In the genomic region with DNA sequence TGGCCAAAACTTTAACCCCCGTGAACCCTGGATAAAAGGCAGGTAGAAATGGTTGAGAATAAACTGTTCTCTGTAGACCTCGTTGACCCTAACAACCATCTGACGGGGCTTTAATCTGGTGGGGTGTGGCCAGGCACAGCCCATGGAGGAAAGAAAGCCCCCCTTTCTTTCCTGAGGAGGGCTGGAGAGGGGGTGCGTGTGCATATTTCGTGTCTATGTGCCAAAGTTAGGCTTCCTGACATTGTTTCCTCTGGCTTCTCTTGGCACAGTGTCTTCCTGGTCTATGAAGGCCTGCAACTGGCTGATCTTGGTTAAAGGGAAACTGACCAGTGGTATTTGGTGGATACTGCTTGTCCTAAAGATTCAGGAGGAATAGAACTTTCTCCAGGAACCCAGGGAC, we compare ENCODE assay signal across 16 cellular contexts.
DNase-seq lines count a peak whose midpoint lies in the region; TF ChIP-seq lines count a peak whose summit lies in the region.
"Had no signal": no experiment of that assay in that cellular context is flagged by ENCODE, and none has a peak within 500 bp of the region (broad histone marks: within the 10 kb centered on the region; RNA-seq: fewer than 3 reads in every experiment).

No MANE protein-coding gene starts in this region.

- TF ChIP-seq EP300 in transverse colon (IDR thresholded peaks at IDR 0.05; ENCODE audit: low read depth), result no peak

- no peaks in the 10 kb centered on the region for H3K27me3 ChIP-seq in adipocyte (replicated peaks; ENCODE audit: control insufficient read depth, insufficient read depth, low read length)
- no peaks in the 10 kb centered on the region for H3K27me3 ChIP-seq in transverse colon

- H3K9me3 Mint-ChIP-seq in glutamatergic neuron (ENCODE audit: unreplicated experiment) (peaks cover 13% of the 10 kb centered on the region), nephron (no peaks in the 10 kb centered on the region)
- H3K9me3 Mint-ChIP-seq: WTC11 had no signal

- H3K4me1 ChIP-seq in adipocyte (ENCODE audit: control insufficient read depth, insufficient read depth, low read length) (peaks cover 41% of the 10 kb centered on the region), transverse colon (peaks cover 12 to 24% (median 14%) of the 10 kb centered on the region in 4 donors)
- H3K4me1 ChIP-seq: HAP-1 had no signal

- H3K9me3 ChIP-seq in adipocyte (ENCODE audit: control insufficient read depth, low read length) (no peaks in the 10 kb centered on the region), transverse colon (no peaks in the 10 kb centered on the region)
- H3K9me3 ChIP-seq: HAP-1 had no signal

- H3K27ac ChIP-seq in transverse colon, result peak overlapping the region; percentile 6 to 56 (median 32)

- H3K27me3 Mint-ChIP-seq in glutamatergic neuron (ENCODE audit: unreplicated experiment) (peaks cover 5% of the 10 kb centered on the region), nephron (ENCODE audit: low read depth) (peaks cover 3% of the 10 kb centered on the region)

- DNase-seq in adipocyte (ENCODE audit: low read depth) (no peak), glutamatergic neuron (no peak), transverse colon (no peak), NCI-H2029 (lab: John Stamatoyannopoulos, UW) (no peak), NCI-H526 (lab: John Stamatoyannopoulos, UW) (no peak), SIG-M5 (lab: John Stamatoyannopoulos, UW) (no peak), NCI-H345 treated with DMSO at 0.1 percent for 48 hours (lab: John Stamatoyannopoulos, UW; ENCODE audit: unreplicated experiment) (no peak)
- DNase-seq: activated CD8-positive, alpha-beta memory T cell treated with anti-CD3 and anti-CD28 coated beads, Interleukin-2, amount 10 ng/mL, durations not matched to agents 7 days and 5 days; activated naive CD4-positive, alpha-beta T cell; DMS53; left colon; NCI-H1436 had no signal

- H3K4me3 ChIP-seq in adipocyte (ENCODE audit: low read length) (no peak overlapping the region), transverse colon (no peak overlapping the region)
- H3K4me3 ChIP-seq: HAP-1, K562 had no signal

- H3K27ac Mint-ChIP-seq in glutamatergic neuron (ENCODE audit: unreplicated experiment) (peak overlapping the region; percentile 85), nephron (peak overlapping the region; percentile 68 to 85 (median 78))
- H3K27ac Mint-ChIP-seq: activated CD8-positive, alpha-beta memory T cell treated with anti-CD3 and anti-CD28 coated beads, Interleukin-2, amount 10 ng/mL, durations not matched to agents 7 days and 5 days; WTC11 had no signal

- in situ Hi-C loops in transverse colon (cut with MboI; ENCODE audit: low pct_ligation_motif_present in 1 of 4, low pct_unique_long_range_greater_than_20kb in 1 of 4, low sequenced_read_pairs in 3 of 4), result no loop called here

- intact Hi-C loops in transverse colon (cut with DNase I; ENCODE audit: low total_unique reads), result no loop called here

- peak overlapping the region; percentile 67 for H3K4me3 Mint-ChIP-seq in glutamatergic neuron (ENCODE audit: unreplicated experiment)
- no peak overlapping the region for H3K4me3 Mint-ChIP-seq in nephron
- H3K4me3 Mint-ChIP-seq: activated CD8-positive, alpha-beta memory T cell treated with anti-CD3 and anti-CD28 coated beads, Interleukin-2, amount 10 ng/mL, durations not matched to agents 7 days and 5 days; WTC11 had no signal

- peak overlapping the region; percentile 61 for H3K9ac ChIP-seq in adipocyte (ENCODE audit: low read length)

- peaks cover 54% of the 10 kb centered on the region for H3K4me1 Mint-ChIP-seq in glutamatergic neuron (ENCODE audit: low read depth, unreplicated experiment)
- peaks cover 70% of the 10 kb centered on the region for H3K4me1 Mint-ChIP-seq in nephron

- H3K36me3 ChIP-seq in adipocyte (ENCODE audit: control insufficient read depth, insufficient read depth, low read length, severe bottlenecking) (no peaks in the 10 kb centered on the region), transverse colon (no peaks in the 10 kb centered on the region)
- H3K36me3 ChIP-seq: HAP-1 had no signal

- TF ChIP-seq CTCF in glutamatergic neuron (IDR thresholded peaks at IDR 0.05; ENCODE audit: partially characterized antibody, unreplicated experiment), result no peak
- TF ChIP-seq CTCF in nephron (IDR thresholded peaks at IDR 0.05; ENCODE audit: unreplicated experiment in 3 of 3), result no peak
- TF ChIP-seq CTCF in transverse colon (IDR thresholded peaks at IDR 0.05), result no peak

- 56% methylated on average over 5 of the region's 5 CpGs; no CpG with 5 or more reads in 1 of the 2 donors for WGBS in transverse colon (ENCODE audit: low coverage in 1 of 2), 2 donors

- H3K36me3 Mint-ChIP-seq in glutamatergic neuron (ENCODE audit: unreplicated experiment) (peaks cover 3% of the 10 kb centered on the region), nephron (ENCODE audit: low read depth) (no peaks in the 10 kb centered on the region)
- H3K36me3 Mint-ChIP-seq: activated CD8-positive, alpha-beta memory T cell treated with anti-CD3 and anti-CD28 coated beads, Interleukin-2, amount 10 ng/mL, durations not matched to agents 7 days and 5 days; WTC11 had no signal

- TF ChIP-seq POLR2A in transverse colon (IDR thresholded peaks at IDR 0.05), result no peak
